ENCODE assay signal across 1 cellular context in the genomic region with DNA sequence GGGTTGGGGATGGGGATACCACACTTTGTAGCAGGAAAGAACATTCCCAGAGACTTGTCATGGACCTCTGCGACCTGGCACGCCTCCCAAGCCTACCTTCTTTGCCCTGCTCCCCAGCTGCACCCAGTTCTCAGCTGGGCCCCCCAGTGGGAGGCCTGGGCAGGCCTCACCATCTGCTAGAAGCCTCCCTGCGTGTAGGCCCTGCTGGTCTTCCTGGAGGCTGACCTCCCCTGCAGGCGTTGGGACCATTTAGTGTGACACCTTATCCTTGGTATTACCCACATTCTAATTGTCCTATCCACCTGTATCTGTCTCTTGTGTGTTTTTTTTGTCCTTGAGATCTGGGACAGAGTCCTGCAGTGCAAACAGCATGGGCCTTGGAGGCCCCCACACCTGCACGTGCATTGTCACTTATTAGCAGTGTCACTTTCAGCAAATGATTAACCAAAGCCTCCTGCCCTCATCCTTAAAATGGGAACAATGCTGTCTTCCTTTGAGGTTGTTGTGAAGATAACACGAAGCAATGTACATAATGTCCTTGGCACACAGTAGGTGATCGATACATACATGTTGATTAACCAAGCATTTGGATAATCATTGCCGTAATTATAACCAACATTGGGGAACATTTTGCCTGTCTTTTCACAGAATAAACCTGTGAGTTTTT.
TF ChIP-seq lines count a peak whose summit lies in the region.

No MANE protein-coding gene starts in this region.

TF ChIP-seq in HepG2, 621 proteins besides CTCF, POLR2A, EP300 and RAD21 (continued from another document and continues in another):
- TF ChIP-seq, protein P1, sequence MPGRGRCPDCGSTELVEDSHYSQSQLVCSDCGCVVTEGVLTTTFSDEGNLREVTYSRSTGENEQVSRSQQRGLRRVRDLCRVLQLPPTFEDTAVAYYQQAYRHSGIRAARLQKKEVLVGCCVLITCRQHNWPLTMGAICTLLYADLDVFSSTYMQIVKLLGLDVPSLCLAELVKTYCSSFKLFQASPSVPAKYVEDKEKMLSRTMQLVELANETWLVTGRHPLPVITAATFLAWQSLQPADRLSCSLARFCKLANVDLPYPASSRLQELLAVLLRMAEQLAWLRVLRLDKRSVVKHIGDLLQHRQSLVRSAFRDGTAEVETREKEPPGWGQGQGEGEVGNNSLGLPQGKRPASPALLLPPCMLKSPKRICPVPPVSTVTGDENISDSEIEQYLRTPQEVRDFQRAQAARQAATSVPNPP (CRISPR knock-in tag; IDR thresholded peaks at IDR 0.05): peak; percentile 79
- TF ChIP-seq SIN3B (IDR thresholded peaks at IDR 0.05; ENCODE audit: low read length) (no peak), SETDB1 (CRISPR knock-in tag; IDR thresholded peaks at IDR 0.05; ENCODE audit: borderline replicate concordance) (no peak), ZNF432 (CRISPR knock-in tag; IDR thresholded peaks at IDR 0.05; ENCODE audit: borderline replicate concordance) (no peak), SP4 (CRISPR knock-in tag; IDR thresholded peaks at IDR 0.05) (no peak), NRL (CRISPR knock-in tag; IDR thresholded peaks at IDR 0.05; ENCODE audit: borderline replicate concordance) (no peak), ZNF746 (CRISPR knock-in tag; IDR thresholded peaks at IDR 0.05) (peak; percentile 79), ZNF562 (CRISPR knock-in tag; IDR thresholded peaks at IDR 0.05; ENCODE audit: borderline replicate concordance) (no peak), GFI1 (CRISPR knock-in tag; IDR thresholded peaks at IDR 0.05; ENCODE audit: borderline replicate concordance) (no peak), HDAC2 (CRISPR knock-in tag; IDR thresholded peaks at IDR 0.05) (peak; percentile 91), ERF (CRISPR knock-in tag; IDR thresholded peaks at IDR 0.05) (0 out of 2 replicates have a peak, but pooled peaks have one; percentile 48), ZNF792 (CRISPR knock-in tag; IDR thresholded peaks at IDR 0.05) (no peak; the same call in 1 of the 2 replicates), ZBTB7B (CRISPR knock-in tag; IDR thresholded peaks at IDR 0.05) (no peak; the same call in 1 of the 2 replicates), CCDC6 (CRISPR knock-in tag; IDR thresholded peaks at IDR 0.05) (no peak), KLF12 (CRISPR knock-in tag; IDR thresholded peaks at IDR 0.05; ENCODE audit: borderline replicate concordance) (0 out of 2 replicates have a peak, but pooled peaks have one; percentile 24), MTA1 (CRISPR knock-in tag; IDR thresholded peaks at IDR 0.05; ENCODE audit: borderline replicate concordance) (peak; percentile 50), MAF1 (CRISPR knock-in tag; IDR thresholded peaks at IDR 0.05; ENCODE audit: borderline replicate concordance) (no peak), SMAD3 (CRISPR knock-in tag; IDR thresholded peaks at IDR 0.05) (no peak), ZNF460 (CRISPR knock-in tag; IDR thresholded peaks at IDR 0.05; ENCODE audit: borderline replicate concordance) (no peak; the same call in 1 of the 2 replicates), CREB1 (IDR thresholded peaks at IDR 0.05) (0 out of 2 replicates have a peak, but pooled peaks have one; percentile 3), CREB1 (CRISPR knock-in tag; IDR thresholded peaks at IDR 0.05) (peak; percentile 55), ZNF614 (CRISPR knock-in tag; IDR thresholded peaks at IDR 0.05; ENCODE audit: borderline replicate concordance) (peak; percentile 56; the same call in 1 of the 2 replicates), GPN1 (CRISPR knock-in tag; IDR thresholded peaks at IDR 0.05; ENCODE audit: borderline replicate concordance) (no peak), HOXD1 (CRISPR knock-in tag; IDR thresholded peaks at IDR 0.05) (peak; percentile 70; the same call in 1 of the 2 replicates), KDM6A (CRISPR knock-in tag; IDR thresholded peaks at IDR 0.05; ENCODE audit: low read depth) (peak; percentile 93), RNF2 (conservative IDR thresholded peaks at IDR 0.05; ENCODE audit: low read depth) (peak; percentile 46; the same call in 1 of the 2 replicates), RFX5 (IDR thresholded peaks at IDR 0.05; ENCODE audit: low read depth, low read length) (no peak), CEBPG (CRISPR knock-in tag; IDR thresholded peaks at IDR 0.05) (peak; percentile 57), SIN3A (IDR thresholded peaks at IDR 0.05; ENCODE audit: borderline replicate concordance, low read depth, low read length) (no peak), ELF1 (CRISPR knock-in tag; IDR thresholded peaks at IDR 0.05) (peak; percentile 12; the same call in 1 of the 2 replicates), CENPT (CRISPR knock-in tag; IDR thresholded peaks at IDR 0.05; ENCODE audit: low read depth) (no peak), HCFC1 (IDR thresholded peaks at IDR 0.05; ENCODE audit: low read depth, low read length) (no peak)
- TF ChIP-seq, protein P2, sequence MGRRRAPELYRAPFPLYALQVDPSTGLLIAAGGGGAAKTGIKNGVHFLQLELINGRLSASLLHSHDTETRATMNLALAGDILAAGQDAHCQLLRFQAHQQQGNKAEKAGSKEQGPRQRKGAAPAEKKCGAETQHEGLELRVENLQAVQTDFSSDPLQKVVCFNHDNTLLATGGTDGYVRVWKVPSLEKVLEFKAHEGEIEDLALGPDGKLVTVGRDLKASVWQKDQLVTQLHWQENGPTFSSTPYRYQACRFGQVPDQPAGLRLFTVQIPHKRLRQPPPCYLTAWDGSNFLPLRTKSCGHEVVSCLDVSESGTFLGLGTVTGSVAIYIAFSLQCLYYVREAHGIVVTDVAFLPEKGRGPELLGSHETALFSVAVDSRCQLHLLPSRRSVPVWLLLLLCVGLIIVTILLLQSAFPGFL (CRISPR knock-in tag; IDR thresholded peaks at IDR 0.05): no peak
- TF ChIP-seq, protein P3, sequence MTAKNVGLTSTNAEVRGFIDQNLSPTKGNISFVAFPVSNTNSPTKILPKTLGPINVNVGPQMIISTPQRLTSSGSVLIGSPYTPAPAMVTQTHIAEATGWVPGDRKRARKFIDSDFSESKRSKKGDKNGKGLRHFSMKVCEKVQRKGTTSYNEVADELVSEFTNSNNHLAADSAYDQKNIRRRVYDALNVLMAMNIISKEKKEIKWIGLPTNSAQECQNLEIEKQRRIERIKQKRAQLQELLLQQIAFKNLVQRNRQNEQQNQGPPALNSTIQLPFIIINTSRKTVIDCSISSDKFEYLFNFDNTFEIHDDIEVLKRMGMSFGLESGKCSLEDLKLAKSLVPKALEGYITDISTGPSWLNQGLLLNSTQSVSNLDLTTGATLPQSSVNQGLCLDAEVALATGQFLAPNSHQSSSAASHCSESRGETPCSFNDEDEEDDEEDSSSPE (CRISPR knock-in tag; IDR thresholded peaks at IDR 0.05): no peak
- TF ChIP-seq, protein P4, sequence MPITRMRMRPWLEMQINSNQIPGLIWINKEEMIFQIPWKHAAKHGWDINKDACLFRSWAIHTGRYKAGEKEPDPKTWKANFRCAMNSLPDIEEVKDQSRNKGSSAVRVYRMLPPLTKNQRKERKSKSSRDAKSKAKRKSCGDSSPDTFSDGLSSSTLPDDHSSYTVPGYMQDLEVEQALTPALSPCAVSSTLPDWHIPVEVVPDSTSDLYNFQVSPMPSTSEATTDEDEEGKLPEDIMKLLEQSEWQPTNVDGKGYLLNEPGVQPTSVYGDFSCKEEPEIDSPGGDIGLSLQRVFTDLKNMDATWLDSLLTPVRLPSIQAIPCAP (CRISPR knock-in tag; IDR thresholded peaks at IDR 0.05; ENCODE audit: low read depth): no peak
- TF ChIP-seq, protein P5, sequence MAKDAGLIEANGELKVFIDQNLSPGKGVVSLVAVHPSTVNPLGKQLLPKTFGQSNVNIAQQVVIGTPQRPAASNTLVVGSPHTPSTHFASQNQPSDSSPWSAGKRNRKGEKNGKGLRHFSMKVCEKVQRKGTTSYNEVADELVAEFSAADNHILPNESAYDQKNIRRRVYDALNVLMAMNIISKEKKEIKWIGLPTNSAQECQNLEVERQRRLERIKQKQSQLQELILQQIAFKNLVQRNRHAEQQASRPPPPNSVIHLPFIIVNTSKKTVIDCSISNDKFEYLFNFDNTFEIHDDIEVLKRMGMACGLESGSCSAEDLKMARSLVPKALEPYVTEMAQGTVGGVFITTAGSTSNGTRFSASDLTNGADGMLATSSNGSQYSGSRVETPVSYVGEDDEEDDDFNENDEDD (CRISPR knock-in tag; IDR thresholded peaks at IDR 0.05; ENCODE audit: borderline replicate concordance): 0 out of 2 replicates have a peak, but pooled peaks have one; percentile 32
- TF ChIP-seq, protein P6, sequence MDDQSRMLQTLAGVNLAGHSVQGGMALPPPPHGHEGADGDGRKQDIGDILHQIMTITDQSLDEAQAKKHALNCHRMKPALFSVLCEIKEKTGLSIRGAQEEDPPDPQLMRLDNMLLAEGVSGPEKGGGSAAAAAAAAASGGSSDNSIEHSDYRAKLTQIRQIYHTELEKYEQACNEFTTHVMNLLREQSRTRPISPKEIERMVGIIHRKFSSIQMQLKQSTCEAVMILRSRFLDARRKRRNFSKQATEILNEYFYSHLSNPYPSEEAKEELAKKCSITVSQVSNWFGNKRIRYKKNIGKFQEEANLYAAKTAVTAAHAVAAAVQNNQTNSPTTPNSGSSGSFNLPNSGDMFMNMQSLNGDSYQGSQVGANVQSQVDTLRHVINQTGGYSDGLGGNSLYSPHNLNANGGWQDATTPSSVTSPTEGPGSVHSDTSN (CRISPR knock-in tag; IDR thresholded peaks at IDR 0.05; ENCODE audit: borderline replicate concordance): no peak
- TF ChIP-seq, protein P7, sequence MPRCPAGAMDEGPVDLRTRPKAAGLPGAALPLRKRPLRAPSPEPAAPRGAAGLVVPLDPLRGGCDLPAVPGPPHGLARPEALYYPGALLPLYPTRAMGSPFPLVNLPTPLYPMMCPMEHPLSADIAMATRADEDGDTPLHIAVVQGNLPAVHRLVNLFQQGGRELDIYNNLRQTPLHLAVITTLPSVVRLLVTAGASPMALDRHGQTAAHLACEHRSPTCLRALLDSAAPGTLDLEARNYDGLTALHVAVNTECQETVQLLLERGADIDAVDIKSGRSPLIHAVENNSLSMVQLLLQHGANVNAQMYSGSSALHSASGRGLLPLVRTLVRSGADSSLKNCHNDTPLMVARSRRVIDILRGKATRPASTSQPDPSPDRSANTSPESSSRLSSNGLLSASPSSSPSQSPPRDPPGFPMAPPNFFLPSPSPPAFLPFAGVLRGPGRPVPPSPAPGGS (CRISPR knock-in tag; IDR thresholded peaks at IDR 0.05): no peak
- TF ChIP-seq, protein P8, sequence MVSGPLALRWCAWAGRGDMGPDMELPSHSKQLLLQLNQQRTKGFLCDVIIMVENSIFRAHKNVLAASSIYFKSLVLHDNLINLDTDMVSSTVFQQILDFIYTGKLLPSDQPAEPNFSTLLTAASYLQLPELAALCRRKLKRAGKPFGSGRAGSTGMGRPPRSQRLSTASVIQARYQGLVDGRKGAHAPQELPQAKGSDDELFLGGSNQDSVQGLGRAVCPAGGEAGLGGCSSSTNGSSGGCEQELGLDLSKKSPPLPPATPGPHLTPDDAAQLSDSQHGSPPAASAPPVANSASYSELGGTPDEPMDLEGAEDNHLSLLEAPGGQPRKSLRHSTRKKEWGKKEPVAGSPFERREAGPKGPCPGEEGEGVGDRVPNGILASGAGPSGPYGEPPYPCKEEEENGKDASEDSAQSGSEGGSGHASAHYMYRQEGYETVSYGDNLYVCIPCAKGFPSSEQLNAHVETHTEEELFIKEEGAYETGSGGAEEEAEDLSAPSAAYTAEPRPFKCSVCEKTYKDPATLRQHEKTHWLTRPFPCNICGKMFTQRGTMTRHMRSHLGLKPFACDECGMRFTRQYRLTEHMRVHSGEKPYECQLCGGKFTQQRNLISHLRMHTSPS (CRISPR knock-in tag; IDR thresholded peaks at IDR 0.05; ENCODE audit: low read depth): no peak
- TF ChIP-seq, protein P9, sequence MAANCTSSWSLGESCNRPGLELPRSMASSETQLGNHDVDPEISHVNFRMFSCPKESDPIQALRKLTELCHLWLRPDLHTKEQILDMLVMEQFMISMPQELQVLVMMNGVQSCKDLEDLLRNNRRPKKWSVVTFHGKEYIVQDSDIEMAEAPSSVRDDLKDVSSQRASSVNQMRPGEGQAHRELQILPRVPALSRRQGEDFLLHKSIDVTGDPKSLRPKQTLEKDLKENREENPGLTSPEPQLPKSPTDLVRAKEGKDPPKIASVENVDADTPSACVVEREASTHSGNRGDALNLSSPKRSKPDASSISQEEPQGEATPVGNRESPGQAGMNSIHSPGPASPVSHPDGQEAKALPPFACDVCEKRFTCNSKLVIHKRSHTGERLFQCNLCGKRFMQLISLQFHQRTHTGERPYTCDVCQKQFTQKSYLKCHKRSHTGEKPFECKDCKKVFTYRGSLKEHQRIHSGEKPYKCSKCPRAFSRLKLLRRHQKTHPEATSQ (CRISPR knock-in tag; IDR thresholded peaks at IDR 0.05; ENCODE audit: borderline replicate concordance): peak; percentile 87; the same call in 1 of the 2 replicates
- TF ChIP-seq, protein P10, sequence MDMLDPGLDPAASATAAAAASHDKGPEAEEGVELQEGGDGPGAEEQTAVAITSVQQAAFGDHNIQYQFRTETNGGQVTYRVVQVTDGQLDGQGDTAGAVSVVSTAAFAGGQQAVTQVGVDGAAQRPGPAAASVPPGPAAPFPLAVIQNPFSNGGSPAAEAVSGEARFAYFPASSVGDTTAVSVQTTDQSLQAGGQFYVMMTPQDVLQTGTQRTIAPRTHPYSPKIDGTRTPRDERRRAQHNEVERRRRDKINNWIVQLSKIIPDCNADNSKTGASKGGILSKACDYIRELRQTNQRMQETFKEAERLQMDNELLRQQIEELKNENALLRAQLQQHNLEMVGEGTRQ (IDR thresholded peaks at IDR 0.05; ENCODE audit: low read depth, low read length): no peak
- TF ChIP-seq, protein P10 (CRISPR knock-in tag; IDR thresholded peaks at IDR 0.05; ENCODE audit: borderline replicate concordance): no peak
- TF ChIP-seq, protein P11, sequence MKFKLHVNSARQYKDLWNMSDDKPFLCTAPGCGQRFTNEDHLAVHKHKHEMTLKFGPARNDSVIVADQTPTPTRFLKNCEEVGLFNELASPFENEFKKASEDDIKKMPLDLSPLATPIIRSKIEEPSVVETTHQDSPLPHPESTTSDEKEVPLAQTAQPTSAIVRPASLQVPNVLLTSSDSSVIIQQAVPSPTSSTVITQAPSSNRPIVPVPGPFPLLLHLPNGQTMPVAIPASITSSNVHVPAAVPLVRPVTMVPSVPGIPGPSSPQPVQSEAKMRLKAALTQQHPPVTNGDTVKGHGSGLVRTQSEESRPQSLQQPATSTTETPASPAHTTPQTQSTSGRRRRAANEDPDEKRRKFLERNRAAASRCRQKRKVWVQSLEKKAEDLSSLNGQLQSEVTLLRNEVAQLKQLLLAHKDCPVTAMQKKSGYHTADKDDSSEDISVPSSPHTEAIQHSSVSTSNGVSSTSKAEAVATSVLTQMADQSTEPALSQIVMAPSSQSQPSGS (CRISPR knock-in tag; IDR thresholded peaks at IDR 0.05): peak; percentile 82
